21 cellular contexts compared by ENCODE assay signal in genomic region chr6:73657201-73657600, GRCh38. TPM values are rescaled to one million over a fixed set of nuclear protein-coding genes. Genes with fewer than 3 reads are reported as not detected.
DNase-seq lines count a peak whose midpoint lies in the region; ATAC-seq, FAIRE-seq and TF ChIP-seq lines count a peak whose summit lies in the region.
"Had no signal": no experiment of that assay in that cellular context is flagged by ENCODE, and none has a peak within 500 bp of the region (broad histone marks: within the 10 kb centered on the region; RNA-seq: fewer than 3 reads in every experiment).

No MANE protein-coding gene starts in this region.

- H3K4me3 Mint-ChIP-seq in CD4-positive, alpha-beta T cell, result peak overlapping the region; percentile 16
- H3K4me3 Mint-ChIP-seq: H9 had no signal

- peak overlapping the region; percentile 33; the same call in 1 of the 2 replicates for H3K27ac ChIP-seq in ACC112 (ENCODE audit: low read depth, low read length)
- H3K27ac ChIP-seq in CD4-positive, alpha-beta T cell (ENCODE audit: low read depth, low read length), result no peak overlapping the region
- no peak overlapping the region for H3K27ac ChIP-seq in neuronal stem cell (replicated peaks; ENCODE audit: low read length)
- H3K27ac ChIP-seq: brain microvascular endothelial cell, gastroesophageal sphincter, HL-60, tibial artery had no signal

- H3K27me3 ChIP-seq in ACC112 (ENCODE audit: insufficient read depth, low read length) (no peaks in the 10 kb centered on the region), neuronal stem cell (ENCODE audit: control insufficient read depth in 3 of 3, insufficient read depth in 3 of 3, low read depth in 1 of 3, low read length in 3 of 3) (no peaks in the 10 kb centered on the region)
- no peaks in the 10 kb centered on the region for H3K27me3 ChIP-seq in CD4-positive, alpha-beta T cell (ENCODE audit: control insufficient read depth, insufficient read depth, low read length)
- H3K27me3 ChIP-seq: brain microvascular endothelial cell, gastroesophageal sphincter, tibial artery had no signal

- H2AFZ ChIP-seq in ACC112 (ENCODE audit: low read length, unreplicated experiment), result no peak overlapping the region
- H2AFZ ChIP-seq in neuronal stem cell (ENCODE audit: low read length), result no peak overlapping the region

- no peak overlapping the region for H3K9ac ChIP-seq in neuronal stem cell (ENCODE audit: low read depth, low read length, poor library complexity)

- H3K9me3 Mint-ChIP-seq in CD4-positive, alpha-beta T cell, result no peaks in the 10 kb centered on the region

- no peak overlapping the region for H4K8ac ChIP-seq in neuronal stem cell (ENCODE audit: low read depth, low read length)

- H3K23ac ChIP-seq in neuronal stem cell (ENCODE audit: low read depth, low read length, poor library complexity), result no peak overlapping the region

- H3K79me2 ChIP-seq in ACC112 (ENCODE audit: control insufficient read depth, insufficient read depth, low read length, unreplicated experiment), result peaks cover 6% of the 10 kb centered on the region

- no peak overlapping the region for H2BK5ac ChIP-seq in neuronal stem cell (ENCODE audit: low read length)

- H3K36me3 Mint-ChIP-seq in CD4-positive, alpha-beta T cell (ENCODE audit: low read depth), result peaks cover 15% of the 10 kb centered on the region

- peak in 1 of 10 experiments; percentile 9 for DNase-seq in CD4-positive, alpha-beta T cell
- DNase-seq in SW480 (ENCODE audit: low spot score), result peak; percentile 53
- peak; percentile 19 for DNase-seq in kidney tubule cell (ENCODE audit: low spot score)
- no peak for DNase-seq in D721Med (ENCODE audit: insufficient read length, low spot score)
- DNase-seq in neuronal stem cell (ENCODE audit: low spot score), result no peak
- DNase-seq: activated gamma-delta T cell; brain microvascular endothelial cell; DMS79 treated with DMSO at 0.1 percent for 48 hours; H9; NCI-H1092 treated with DMSO at 0.1 percent for 48 hours; NCI-H2107; NCI-H526 treated with DMSO at 0.1 percent for 48 hours; stimulated activated CD4-positive, alpha-beta T cell treated with anti-CD3 and anti-CD28 coated beads, Interleukin-4, amount 100 ng/mL, for 1 hour; tibial artery had no signal

- H3K27ac Mint-ChIP-seq in CD4-positive, alpha-beta T cell, result peak overlapping the region; percentile 13
- H3K27ac Mint-ChIP-seq: H9 had no signal

- no peak for TF ChIP-seq CTCF in CD4-positive, alpha-beta T cell (IDR thresholded peaks at IDR 0.05)
- TF ChIP-seq CTCF in D721Med (IDR thresholded peaks at IDR 0.05; ENCODE audit: insufficient read depth, missing control alignments), result no peak

- CTCF ChIA-PET in CD4-positive, alpha-beta T cell (lab: Charles Lee), result no interaction called here

- ATAC-seq in CD4-positive, alpha-beta T cell (ENCODE audit: poor library complexity), result no peak
- no peak for ATAC-seq in GM21528 (IDR thresholded peaks at IDR 0.05; ENCODE audit: low FRiP score, unreplicated experiment)
- ATAC-seq: gastroesophageal sphincter, K562, SK-N-SH treated with all-trans-retinoic acid at 6 μM for 48 hours had no signal

- no peak overlapping the region for H4K91ac ChIP-seq in neuronal stem cell (ENCODE audit: low read depth, low read length, poor library complexity)

- H3K4me2 ChIP-seq in neuronal stem cell (ENCODE audit: insufficient read depth, low read length, poor library complexity, severe bottlenecking), result no peak overlapping the region

- peaks cover 1% of the 10 kb centered on the region for H3K79me1 ChIP-seq in neuronal stem cell (ENCODE audit: low read depth, low read length)

- no peak overlapping the region for H2BK12ac ChIP-seq in neuronal stem cell (ENCODE audit: low read length)

- no peak overlapping the region for H2BK15ac ChIP-seq in neuronal stem cell (ENCODE audit: low read length)

- intact Hi-C loops in CD4-positive, alpha-beta T cell (cut with DNase I, micrococcal nuclease), result loop anchor here in 1 of 2 experiments (10.0 kb wide), 1 partner anchor 1588 kb away; the partner anchor contains the start of gene COX7A2

- no peak overlapping the region for H2AK5ac ChIP-seq in neuronal stem cell (ENCODE audit: low read depth, low read length)

- POLR2A ChIA-PET in CD4-positive, alpha-beta T cell (lab: Charles Lee), result interaction anchor here (0.6 kb wide), 1 partner anchor 161 kb away, joined by 4 read pairs; no protein-coding TSS in a partner anchor

- H3K18ac ChIP-seq in neuronal stem cell (ENCODE audit: low read length), result no peak overlapping the region

- no peaks in the 10 kb centered on the region for H3K9me3 ChIP-seq in CD4-positive, alpha-beta T cell (ENCODE audit: control insufficient read depth, low read length)
- no peaks in the 10 kb centered on the region for H3K9me3 ChIP-seq in neuronal stem cell (replicated peaks in 1 of 2; ENCODE audit: control insufficient read depth in 2 of 2, insufficient read depth in 1 of 2, low read depth in 1 of 2, low read length in 2 of 2)
- H3K9me3 ChIP-seq: gastroesophageal sphincter, tibial artery had no signal

- no peaks in the 10 kb centered on the region for H3K27me3 Mint-ChIP-seq in CD4-positive, alpha-beta T cell

- no peak overlapping the region for H3K4ac ChIP-seq in neuronal stem cell (ENCODE audit: low read length)

- H3K4me1 Mint-ChIP-seq in CD4-positive, alpha-beta T cell (ENCODE audit: low read depth), result peaks cover 30% of the 10 kb centered on the region

- H3K14ac ChIP-seq in neuronal stem cell (ENCODE audit: low read length), result no peak overlapping the region

- FAIRE-seq in D721Med (lab: Jason Lieb, UNC), result no peak
- FAIRE-seq: K562, TTC549 had no signal

- H3K4me3 ChIP-seq in ACC112 (ENCODE audit: low read depth, low read length) (no peak overlapping the region), neuronal stem cell (ENCODE audit: low read length in 2 of 2) (no peak overlapping the region)
- H3K4me3 ChIP-seq: gastroesophageal sphincter, K562, tibial artery had no signal

- no peak overlapping the region for H2BK120ac ChIP-seq in neuronal stem cell (ENCODE audit: low read depth, low read length)

- H3K4me1 ChIP-seq in ACC112 (ENCODE audit: control insufficient read depth, insufficient read depth, low read length, unreplicated experiment), result peaks cover 17% of the 10 kb centered on the region
- peaks cover 3 to 7% of the 10 kb centered on the region in 2 donors for H3K4me1 ChIP-seq in neuronal stem cell (ENCODE audit: control insufficient read depth in 2 of 2, insufficient read depth in 1 of 2, low read depth in 1 of 2, low read length in 2 of 2)

- no peaks in the 10 kb centered on the region for H3K36me3 ChIP-seq in ACC112 (ENCODE audit: insufficient read depth, low read length)
- no peaks in the 10 kb centered on the region for H3K36me3 ChIP-seq in neuronal stem cell (replicated peaks in 1 of 2; ENCODE audit: control insufficient read depth in 2 of 2, insufficient read depth in 2 of 2, low read length in 2 of 2)
- H3K36me3 ChIP-seq: brain microvascular endothelial cell, gastroesophageal sphincter had no signal

- WGBS in neuronal stem cell (ENCODE audit: extremely low coverage in 2 of 2, insufficient read length in 2 of 2, insufficient replicate concordance in 1 of 2), 2 donors, result no CpG with 5 or more reads among the region's 3 CpGs

RNA-seq across cellular contexts. Expression of gene SLC17A5, which starts 3.4 kb away (rescaled TPM):
- 1 to 10 TPM; 5.3 to 6.2 TPM for total RNA-seq in CD4-positive, alpha-beta T cell
- polyA plus RNA-seq in neuronal stem cell (2013, experiment 1 of 2), result 7.9 TPM
- 8.0 TPM for polyA plus RNA-seq in neuronal stem cell (2013, experiment 2 of 2)

RNA-seq across cellular contexts. Expression of gene CD109, which starts 38.8 kb away (rescaled TPM):
- under 1 TPM; 0.75 to 0.80 TPM for total RNA-seq in CD4-positive, alpha-beta T cell
- 0.24 TPM for polyA plus RNA-seq in neuronal stem cell (2013, experiment 1 of 2)
- polyA plus RNA-seq in neuronal stem cell (2013, experiment 2 of 2), result 0.26 TPM

Comparison
In these comparisons a context has a peak if more than half of its experiments do, and no peak if none do; other contexts are left out.
1. DNase-seq: peak in SW480 (single experiment) and kidney tubule cell (single experiment); none in D721Med (single experiment) and neuronal stem cell (single experiment).